1 cellular context compared by ENCODE assay signal in genomic region chr9:95012902-95013301, GRCh38.
TF ChIP-seq lines count a peak whose summit lies in the region.

No MANE protein-coding gene starts in this region.

TF ChIP-seq in IMR-90, 13 proteins besides CTCF, POLR2A, EP300 and RAD21:
- no peak for TF ChIP-seq BHLHE40 (IDR thresholded peaks at IDR 0.05; ENCODE audit: low read depth, low read length)
- TF ChIP-seq USF2 (IDR thresholded peaks at IDR 0.05; ENCODE audit: low read depth, low read length): 0 out of 2 replicates have a peak, but pooled peaks have one; percentile 24
- TF ChIP-seq RFX5 (IDR thresholded peaks at IDR 0.05; ENCODE audit: low read depth, low read length): no peak
